ENCODE assay signal across 1 cellular context in genomic region chr3:50591196-50591741, GRCh38.
TF ChIP-seq lines count a peak whose summit lies in the region.

No MANE protein-coding gene starts in this region.

TF ChIP-seq in GM23338, 12 proteins besides CTCF, POLR2A, EP300 and RAD21 (continued from another document):
- no peak for TF ChIP-seq REST (IDR thresholded peaks at IDR 0.05; ENCODE audit: unreplicated experiment)
- TF ChIP-seq ETS1 (IDR thresholded peaks at IDR 0.05) = no peak
- no peak for TF ChIP-seq ZNF462 (CRISPR knock-in tag; IDR thresholded peaks at IDR 0.05)
- TF ChIP-seq CREB1 (CRISPR knock-in tag; IDR thresholded peaks at IDR 0.05; ENCODE audit: low read depth) = no peak
- no peak for TF ChIP-seq STAT1 (IDR thresholded peaks at IDR 0.05; ENCODE audit: unreplicated experiment)
